In genomic region chr1:219432966-219433365, GRCh38 we compare ENCODE assay signal across 15 cellular contexts.
"Had no signal": no experiment of that assay in that cellular context is flagged by ENCODE, and none has a peak within 500 bp of the region (broad histone marks: within the 10 kb centered on the region; RNA-seq: fewer than 3 reads in every experiment).

No MANE protein-coding gene starts in this region.

- ATAC-seq: activated T-cell treated with anti-CD3 and anti-CD28 coated beads, Interleukin-2, amount 50 U/mL, for 4 hours; psoas muscle; sciatic nerve; stimulated activated naive CD8-positive, alpha-beta T cell treated with anti-CD3 and anti-CD28 coated beads, Interleukin-15, amount 100 ng/mL, for 72 hours; T-helper 17 cell had no signal

- H3K9me3 ChIP-seq: lower lobe of right lung, psoas muscle had no signal

- H3K36me3 ChIP-seq: brain microvascular endothelial cell, lower lobe of right lung had no signal

- H3K4me3 ChIP-seq: lower lobe of right lung, psoas muscle, smooth muscle cell had no signal

- H3K27me3 ChIP-seq: brain microvascular endothelial cell had no signal

- H3K4me2 ChIP-seq: smooth muscle cell had no signal

- H3K27ac ChIP-seq: brain microvascular endothelial cell, lower lobe of right lung, psoas muscle had no signal

- H3K4me1 ChIP-seq: lower lobe of right lung had no signal

- DNase-seq: activated CD4-positive, alpha-beta T cell treated with anti-CD3 and anti-CD28 coated beads, Interleukin-2, amount 50 U/mL, for 1 hour; activated CD4-positive, CD25-positive, alpha-beta regulatory T cell treated with anti-CD3 and anti-CD28 coated beads, Interleukin-2, amount 50 U/mL, for 72 hours; activated CD8-positive, alpha-beta memory T cell treated with anti-CD3 and anti-CD28 coated beads, Interleukin-2, amount 50 U/mL, for 4 hours; activated effector memory CD4-positive, alpha-beta T cell treated with Interleukin-2 at 50 U/mL for 16 hours; activated T-cell treated with anti-CD3 and anti-CD28 coated beads, Interleukin-2, amount 50 U/mL, for 4 hours; amniotic stem cell; brain microvascular endothelial cell; cortex of kidney; lower lobe of right lung; psoas muscle; stimulated activated CD4-positive, alpha-beta T cell treated with anti-CD3 and anti-CD28 coated beads, Interleukin-4, amount 100 ng/mL, for 1 hour; stimulated activated naive CD8-positive, alpha-beta T cell treated with anti-CD3 and anti-CD28 coated beads, Interleukin-15, amount 100 ng/mL, for 72 hours; T-helper 17 cell had no signal
